Comparison of ENCODE assay signal across 1 cellular context in the genomic region with DNA sequence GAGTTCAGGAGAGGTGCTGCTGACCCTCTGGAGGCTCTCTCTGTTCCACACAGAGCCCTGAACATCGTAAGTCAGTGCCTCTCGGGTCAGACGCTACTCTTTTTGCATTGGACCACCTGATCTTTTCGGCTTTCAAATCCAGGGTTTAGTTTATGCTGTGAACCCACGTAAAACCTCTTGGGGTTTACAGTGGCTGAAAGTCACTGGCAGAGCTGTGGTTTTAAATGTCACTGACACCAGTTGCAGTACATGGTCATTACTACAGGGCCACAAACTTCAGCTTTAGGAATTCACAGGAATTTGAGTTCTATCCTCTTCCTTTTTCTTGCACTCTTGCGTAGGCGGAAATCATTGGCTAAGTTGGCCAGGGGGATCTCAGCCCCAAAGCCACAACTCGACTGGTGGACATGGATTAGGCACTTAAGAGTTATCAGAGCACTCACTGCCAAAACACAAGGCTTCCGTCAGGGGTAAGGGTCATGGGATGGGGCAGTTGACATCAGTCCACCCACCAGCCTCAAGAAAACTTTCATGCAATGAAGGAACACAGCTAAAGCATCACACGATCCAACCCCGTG.
TF ChIP-seq lines count a peak whose summit lies in the region.

No MANE protein-coding gene starts in this region.

TF ChIP-seq in GM23338, 12 proteins besides CTCF, POLR2A, EP300 and RAD21 (continued from another document):
- TF ChIP-seq, protein P1, sequence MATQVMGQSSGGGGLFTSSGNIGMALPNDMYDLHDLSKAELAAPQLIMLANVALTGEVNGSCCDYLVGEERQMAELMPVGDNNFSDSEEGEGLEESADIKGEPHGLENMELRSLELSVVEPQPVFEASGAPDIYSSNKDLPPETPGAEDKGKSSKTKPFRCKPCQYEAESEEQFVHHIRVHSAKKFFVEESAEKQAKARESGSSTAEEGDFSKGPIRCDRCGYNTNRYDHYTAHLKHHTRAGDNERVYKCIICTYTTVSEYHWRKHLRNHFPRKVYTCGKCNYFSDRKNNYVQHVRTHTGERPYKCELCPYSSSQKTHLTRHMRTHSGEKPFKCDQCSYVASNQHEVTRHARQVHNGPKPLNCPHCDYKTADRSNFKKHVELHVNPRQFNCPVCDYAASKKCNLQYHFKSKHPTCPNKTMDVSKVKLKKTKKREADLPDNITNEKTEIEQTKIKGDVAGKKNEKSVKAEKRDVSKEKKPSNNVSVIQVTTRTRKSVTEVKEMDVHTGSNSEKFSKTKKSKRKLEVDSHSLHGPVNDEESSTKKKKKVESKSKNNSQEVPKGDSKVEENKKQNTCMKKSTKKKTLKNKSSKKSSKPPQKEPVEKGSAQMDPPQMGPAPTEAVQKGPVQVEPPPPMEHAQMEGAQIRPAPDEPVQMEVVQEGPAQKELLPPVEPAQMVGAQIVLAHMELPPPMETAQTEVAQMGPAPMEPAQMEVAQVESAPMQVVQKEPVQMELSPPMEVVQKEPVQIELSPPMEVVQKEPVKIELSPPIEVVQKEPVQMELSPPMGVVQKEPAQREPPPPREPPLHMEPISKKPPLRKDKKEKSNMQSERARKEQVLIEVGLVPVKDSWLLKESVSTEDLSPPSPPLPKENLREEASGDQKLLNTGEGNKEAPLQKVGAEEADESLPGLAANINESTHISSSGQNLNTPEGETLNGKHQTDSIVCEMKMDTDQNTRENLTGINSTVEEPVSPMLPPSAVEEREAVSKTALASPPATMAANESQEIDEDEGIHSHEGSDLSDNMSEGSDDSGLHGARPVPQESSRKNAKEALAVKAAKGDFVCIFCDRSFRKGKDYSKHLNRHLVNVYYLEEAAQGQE (IDR thresholded peaks at IDR 0.05; ENCODE audit: unreplicated experiment) = no peak
